Comparison of ENCODE assay signal across 16 cellular contexts in genomic region chr5:126812199-126812570, GRCh38. TPM values are rescaled to one million over a fixed set of nuclear protein-coding genes. Genes with fewer than 3 reads are reported as not detected.
DNase-seq lines count a peak whose midpoint lies in the region; ATAC-seq, FAIRE-seq and TF ChIP-seq lines count a peak whose summit lies in the region.
"Had no signal": no experiment of that assay in that cellular context is flagged by ENCODE, and none has a peak within 500 bp of the region (broad histone marks: within the 10 kb centered on the region; RNA-seq: fewer than 3 reads in every experiment).

No MANE protein-coding gene starts in this region.

- H3K9ac ChIP-seq in SK-N-SH (peak overlapping the region; percentile 11; the same call in 1 of the 2 replicates), astrocyte (ENCODE audit: low read length) (peak overlapping the region; percentile 46)

- peaks cover 51% of the 10 kb centered on the region for H3F3A ChIP-seq in SK-N-SH (replicated peaks; ENCODE audit: insufficient read depth)

- H3K36me3 Mint-ChIP-seq in HFFc6 (ENCODE audit: low read depth) (peaks cover 5% of the 10 kb centered on the region; the same call in 1 of the 2 replicates), astrocyte (ENCODE audit: low read depth, unreplicated experiment) (no peaks in the 10 kb centered on the region)
- H3K36me3 Mint-ChIP-seq in natural killer cell treated with Interleukin-12 subunit alpha and Interleukin-12 subunit beta and Interleukin-15 and Interleukin-18, amount 100 ng/mL, for 72 hours: peaks cover 35% of the 10 kb centered on the region

- no peaks in the 10 kb centered on the region for H3K27me3 Mint-ChIP-seq in HFFc6 (ENCODE audit: insufficient read depth)
- no peaks in the 10 kb centered on the region for H3K27me3 Mint-ChIP-seq in astrocyte (ENCODE audit: low read depth, unreplicated experiment)
- no peaks in the 10 kb centered on the region for H3K27me3 Mint-ChIP-seq in natural killer cell treated with Interleukin-12 subunit alpha and Interleukin-12 subunit beta and Interleukin-15 and Interleukin-18, amount 100 ng/mL, for 72 hours

- no peak for FAIRE-seq in astrocyte (lab: Jason Lieb, UNC)
- FAIRE-seq: H1, TTC549 had no signal

- peaks cover 0 to 29% of the 10 kb centered on the region in 2 experiments; a peak in 3 of 4 replicates for H3K4me1 ChIP-seq in SK-N-SH (ENCODE audit: control insufficient read depth in 1 of 2, insufficient read depth in 2 of 2, low read depth in 1 of 2, low read length in 1 of 2)
- H3K4me1 ChIP-seq in astrocyte (ENCODE audit: insufficient read depth, low read length): peaks cover 18% of the 10 kb centered on the region
- H3K4me1 ChIP-seq: suprapubic skin had no signal

- H3K9me3 ChIP-seq in SK-N-SH: no peaks in the 10 kb centered on the region
- H3K9me3 ChIP-seq in astrocyte (ENCODE audit: insufficient read depth, low read depth, low read length): no peaks in the 10 kb centered on the region
- H3K9me3 ChIP-seq: esophagus squamous epithelium, suprapubic skin had no signal

- TF ChIP-seq CTCF in SK-N-SH (IDR thresholded peaks at IDR 0.05): no peak
- TF ChIP-seq CTCF in HFFc6 (IDR thresholded peaks at IDR 0.05): no peak
- TF ChIP-seq CTCF in astrocyte (IDR thresholded peaks at IDR 0.05; ENCODE audit: insufficient read depth, low read depth, low read length): no peak

- peak overlapping the region in 1 of 2 experiments; percentile 74; a peak in 3 of 4 replicates for H3K27ac ChIP-seq in SK-N-SH (ENCODE audit: low read depth in 2 of 2, low read length in 1 of 2)
- H3K27ac ChIP-seq in astrocyte (ENCODE audit: low read depth, low read length): peak overlapping the region; percentile 58
- H3K27ac ChIP-seq: 22Rv1, suprapubic skin had no signal

- H3K9me3 Mint-ChIP-seq in HFFc6: no peaks in the 10 kb centered on the region
- H3K9me3 Mint-ChIP-seq in astrocyte (ENCODE audit: unreplicated experiment): no peaks in the 10 kb centered on the region
- no peaks in the 10 kb centered on the region for H3K9me3 Mint-ChIP-seq in natural killer cell treated with Interleukin-12 subunit alpha and Interleukin-12 subunit beta and Interleukin-15 and Interleukin-18, amount 100 ng/mL, for 72 hours

- H3K9me2 ChIP-seq in SK-N-SH: no peaks in the 10 kb centered on the region

- 0 out of 2 replicates have a peak overlapping the region, but pooled peaks have one; percentile 17 for H2AFZ ChIP-seq in SK-N-SH (ENCODE audit: low read depth)
- peak overlapping the region; percentile 38 for H2AFZ ChIP-seq in astrocyte (ENCODE audit: low read depth, low read length)

- H4K20me1 ChIP-seq in SK-N-SH (ENCODE audit: insufficient read depth) (peaks cover 7% of the 10 kb centered on the region; the same call in 1 of the 2 replicates), astrocyte (ENCODE audit: insufficient read depth, low read length) (peaks cover 3% of the 10 kb centered on the region)

- TF ChIP-seq EP300 in SK-N-SH (IDR thresholded peaks at IDR 0.05; ENCODE audit: borderline replicate concordance in 1 of 2, low read depth in 1 of 2, low read length in 1 of 2): no peak

- H3K79me2 ChIP-seq in SK-N-SH (ENCODE audit: insufficient read depth) (peaks cover 69% of the 10 kb centered on the region), astrocyte (ENCODE audit: insufficient read depth, low read length) (peaks cover 20% of the 10 kb centered on the region)

- peaks cover 35 to 46% of the 10 kb centered on the region in 2 experiments for H3K36me3 ChIP-seq in SK-N-SH (replicated peaks in 1 of 2; ENCODE audit: control insufficient read depth in 1 of 2, insufficient read depth in 2 of 2, low read length in 1 of 2)
- peaks cover 21% of the 10 kb centered on the region for H3K36me3 ChIP-seq in astrocyte (ENCODE audit: insufficient read depth, low read length)
- H3K36me3 ChIP-seq: suprapubic skin had no signal

- peak overlapping the region; percentile 79 for H3K27ac Mint-ChIP-seq in HFFc6
- H3K27ac Mint-ChIP-seq in astrocyte (ENCODE audit: unreplicated experiment): no peak overlapping the region
- H3K27ac Mint-ChIP-seq in natural killer cell treated with Interleukin-12 subunit alpha and Interleukin-12 subunit beta and Interleukin-15 and Interleukin-18, amount 100 ng/mL, for 72 hours: peak overlapping the region; percentile 94 to 98

- POLR2A ChIA-PET in SK-N-SH (lab: Yijun Ruan, JAX): no interaction called here

- TF ChIP-seq RAD21 in SK-N-SH (IDR thresholded peaks at IDR 0.05; ENCODE audit: low read length): no peak

- H3K4me3 Mint-ChIP-seq in HFFc6: peak overlapping the region; percentile 20; the same call in 1 of the 2 replicates
- no peak overlapping the region for H3K4me3 Mint-ChIP-seq in astrocyte (ENCODE audit: unreplicated experiment)
- H3K4me3 Mint-ChIP-seq in natural killer cell treated with Interleukin-12 subunit alpha and Interleukin-12 subunit beta and Interleukin-15 and Interleukin-18, amount 100 ng/mL, for 72 hours: peak overlapping the region; percentile 68

- peak overlapping the region; percentile 60 for H3K4me2 ChIP-seq in SK-N-SH
- peak overlapping the region; percentile 73 for H3K4me2 ChIP-seq in astrocyte (ENCODE audit: low read length)

- DNase-seq in SK-N-SH: no peak
- DNase-seq in HFFc6: no peak
- peak; percentile 48 for DNase-seq in astrocyte (ENCODE audit: low read depth)
- no peak for DNase-seq in natural killer cell treated with Interleukin-12 subunit alpha and Interleukin-12 subunit beta and Interleukin-15 and Interleukin-18, amount 100 ng/mL, for 72 hours (ENCODE audit: low spot score)
- no peak for DNase-seq in NOMO-1 (lab: John Stamatoyannopoulos, UW; ENCODE audit: unreplicated experiment in 2 of 2)
- DNase-seq in AML-193 (lab: John Stamatoyannopoulos, UW): no peak
- DNase-seq: esophagus squamous epithelium, midbrain, NCI-H1092, NCI-H524 treated with DMSO at 0.1 percent for 48 hours had no signal

- CTCF ChIA-PET in SK-N-SH (lab: Yijun Ruan, JAX): interaction anchor here (0.6 to 4.8 kb wide), 3 partner anchors 10 to 625 kb away, joined by 3 to 32 read pairs (median 4); no protein-coding TSS in a partner anchor

- H3K4me3 ChIP-seq in SK-N-SH (ENCODE audit: low read depth in 2 of 2, low read length in 1 of 2): no peak overlapping the region
- no peak overlapping the region for H3K4me3 ChIP-seq in astrocyte (ENCODE audit: insufficient read depth, low read depth, low read length)
- H3K4me3 ChIP-seq: esophagus squamous epithelium, suprapubic skin had no signal

- WGBS in SK-N-SH (ENCODE audit: low lambda C conversion rate): 99% methylated on average over 4 of the region's 4 CpGs

- H3K27me3 ChIP-seq in SK-N-SH (ENCODE audit: insufficient read depth): no peaks in the 10 kb centered on the region
- no peaks in the 10 kb centered on the region for H3K27me3 ChIP-seq in astrocyte (ENCODE audit: insufficient read depth, low read length)
- H3K27me3 ChIP-seq: esophagus squamous epithelium, suprapubic skin had no signal

- peaks cover 50% of the 10 kb centered on the region for H3K4me1 Mint-ChIP-seq in HFFc6 (ENCODE audit: low read depth)
- peaks cover 19% of the 10 kb centered on the region for H3K4me1 Mint-ChIP-seq in astrocyte (ENCODE audit: low read depth, unreplicated experiment)
- H3K4me1 Mint-ChIP-seq in natural killer cell treated with Interleukin-12 subunit alpha and Interleukin-12 subunit beta and Interleukin-15 and Interleukin-18, amount 100 ng/mL, for 72 hours (ENCODE audit: low read depth in 2 of 2): peaks cover 42 to 55% of the 10 kb centered on the region in 2 donors

- ATAC-seq in SK-N-SH treated with all-trans-retinoic acid at 6 μM for 48 hours (no peak), GM21526 (IDR thresholded peaks at IDR 0.05; ENCODE audit: low FRiP score, unreplicated experiment) (no peak)
- ATAC-seq in natural killer cell treated with Interleukin-12 subunit alpha and Interleukin-12 subunit beta and Interleukin-15 and Interleukin-18, amount 100 ng/mL, for 72 hours: no peak

TF ChIP-seq in SK-N-SH, 30 proteins besides CTCF, POLR2A, EP300 and RAD21:
- TF ChIP-seq, protein P1, sequence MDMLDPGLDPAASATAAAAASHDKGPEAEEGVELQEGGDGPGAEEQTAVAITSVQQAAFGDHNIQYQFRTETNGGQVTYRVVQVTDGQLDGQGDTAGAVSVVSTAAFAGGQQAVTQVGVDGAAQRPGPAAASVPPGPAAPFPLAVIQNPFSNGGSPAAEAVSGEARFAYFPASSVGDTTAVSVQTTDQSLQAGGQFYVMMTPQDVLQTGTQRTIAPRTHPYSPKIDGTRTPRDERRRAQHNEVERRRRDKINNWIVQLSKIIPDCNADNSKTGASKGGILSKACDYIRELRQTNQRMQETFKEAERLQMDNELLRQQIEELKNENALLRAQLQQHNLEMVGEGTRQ (IDR thresholded peaks at IDR 0.05; ENCODE audit: borderline replicate concordance, low read depth, low read length): no peak
- TF ChIP-seq MXI1 (IDR thresholded peaks at IDR 0.05; ENCODE audit: low read depth, low read length) (no peak), FOXJ3 (CRISPR knock-in tag; IDR thresholded peaks at IDR 0.05) (no peak), GABPA (IDR thresholded peaks at IDR 0.05; ENCODE audit: low read depth) (no peak)

TF ChIP-seq in SK-N-SH treated with all-trans-retinoic acid at 6 μM for 48 hours, 23 proteins besides CTCF, POLR2A, EP300 and RAD21 (continues in another document):
- TF ChIP-seq SNAI2 (CRISPR knock-in tag; IDR thresholded peaks at IDR 0.05): no peak
- no peak for TF ChIP-seq CSDC2 (CRISPR knock-in tag; IDR thresholded peaks at IDR 0.05)
- TF ChIP-seq ZNF8 (CRISPR knock-in tag; IDR thresholded peaks at IDR 0.05): no peak
- no peak for TF ChIP-seq ESRRG (CRISPR knock-in tag; IDR thresholded peaks at IDR 0.05)
- TF ChIP-seq ARNTL (CRISPR knock-in tag; IDR thresholded peaks at IDR 0.05; ENCODE audit: borderline replicate concordance, low read depth): no peak
- TF ChIP-seq TOX (CRISPR knock-in tag; IDR thresholded peaks at IDR 0.05; ENCODE audit: borderline replicate concordance): no peak
- TF ChIP-seq, protein P2, sequence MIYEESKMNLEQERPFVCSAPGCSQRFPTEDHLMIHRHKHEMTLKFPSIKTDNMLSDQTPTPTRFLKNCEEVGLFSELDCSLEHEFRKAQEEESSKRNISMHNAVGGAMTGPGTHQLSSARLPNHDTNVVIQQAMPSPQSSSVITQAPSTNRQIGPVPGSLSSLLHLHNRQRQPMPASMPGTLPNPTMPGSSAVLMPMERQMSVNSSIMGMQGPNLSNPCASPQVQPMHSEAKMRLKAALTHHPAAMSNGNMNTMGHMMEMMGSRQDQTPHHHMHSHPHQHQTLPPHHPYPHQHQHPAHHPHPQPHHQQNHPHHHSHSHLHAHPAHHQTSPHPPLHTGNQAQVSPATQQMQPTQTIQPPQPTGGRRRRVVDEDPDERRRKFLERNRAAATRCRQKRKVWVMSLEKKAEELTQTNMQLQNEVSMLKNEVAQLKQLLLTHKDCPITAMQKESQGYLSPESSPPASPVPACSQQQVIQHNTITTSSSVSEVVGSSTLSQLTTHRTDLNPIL (CRISPR knock-in tag; IDR thresholded peaks at IDR 0.05; ENCODE audit: low read depth): no peak
- TF ChIP-seq OSR1 (CRISPR knock-in tag; IDR thresholded peaks at IDR 0.05): no peak

RNA-seq across cellular contexts. Expression of gene LMNB1, which starts 35.2 kb away (rescaled TPM):
- polyA plus RNA-seq in SK-N-SH (2012; rRNA removed): 20.8 and 34.9 TPM in 2 replicates
- 41.9 and 46.1 TPM in 2 replicates for polyA plus RNA-seq in SK-N-SH (2012; cell fraction: cytosol; rRNA removed)
- polyA plus RNA-seq in SK-N-SH (2012; cell fraction: nucleus; rRNA removed): 25.2 and 28.3 TPM in 2 replicates
- total RNA-seq in HFFc6 (2021; fragmentation: NEBNext Ultra II Directional; extraction: Animal tissue kit (Norgen Biotek cat#: 25700)): 10 to 100 TPM; 26.2 to 55.4 (median 51.0) TPM
- total RNA-seq in astrocyte: 8.1 and 12.7 TPM in 2 replicates
- 100 to 1,000 TPM; 184 to 270 TPM for total RNA-seq in natural killer cell treated with Interleukin-12 subunit alpha and Interleukin-12 subunit beta and Interleukin-15 and Interleukin-18, amount 100 ng/mL, for 72 hours
